ENCODE assay signal across 8 cellular contexts in the genomic region with DNA sequence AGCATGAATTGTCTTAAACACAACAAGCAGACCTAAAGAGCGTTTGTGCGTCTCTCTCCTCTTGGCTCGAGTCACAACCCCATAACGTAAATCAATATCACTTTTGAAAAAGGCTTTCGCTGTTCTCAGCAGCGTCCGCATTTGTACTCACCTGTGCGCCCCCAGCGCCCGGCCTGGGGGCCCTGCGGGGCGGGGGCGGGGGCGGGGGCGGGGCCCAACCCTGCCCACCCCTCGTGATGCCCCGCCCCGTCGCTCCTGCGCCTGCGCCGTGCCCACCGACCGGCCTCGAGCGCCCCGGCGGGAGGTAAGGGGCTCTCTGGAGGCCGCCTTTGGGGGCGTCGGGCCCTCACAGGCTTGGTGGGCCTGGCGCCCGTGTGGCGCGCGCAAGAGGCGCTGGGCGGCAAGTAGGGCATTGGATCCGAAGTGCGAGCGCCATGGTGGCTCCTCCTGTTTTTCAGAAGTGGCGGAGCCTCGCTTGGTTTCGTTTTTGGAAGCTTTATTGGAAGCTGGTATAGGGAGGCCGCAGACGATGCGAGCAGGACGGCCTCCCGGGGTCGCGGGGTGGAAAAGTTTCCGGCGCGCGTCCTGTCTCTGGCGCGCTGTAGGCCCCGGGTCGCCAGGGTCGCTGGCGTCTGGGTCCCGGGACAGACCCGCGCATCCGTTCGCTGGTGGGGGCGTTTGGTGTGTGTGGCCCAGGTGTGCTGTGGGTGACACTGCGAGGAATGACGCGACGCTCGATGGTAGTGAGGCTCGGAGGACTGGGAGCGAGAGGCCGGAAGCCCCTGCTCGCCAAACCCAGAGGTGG. TPM values are rescaled to one million over a fixed set of nuclear protein-coding genes. Genes with fewer than 3 reads are reported as not detected.
DNase-seq lines count a peak whose midpoint lies in the region; ATAC-seq and TF ChIP-seq lines count a peak whose summit lies in the region.

Gene STX17 (plus strand): TSS at position 252 of the 805 bp plus-strand sequence. CDS start 8,586 bp downstream, outside the sequence.

- no peak for TF ChIP-seq CTCF in GM13976 (IDR thresholded peaks at IDR 0.05; ENCODE audit: borderline replicate concordance, control extremely low read depth, extremely low read depth, insufficient read depth, missing control alignments)

- peak; percentile 92 for DNase-seq in GM13976 (ENCODE audit: low spot score)
- peak; percentile 80 for DNase-seq in NCI-H1417 treated with DMSO at 0.1 percent for 48 hours (lab: John Stamatoyannopoulos, UW)
- peak; percentile 69 for DNase-seq in T1000 (lab: John Stamatoyannopoulos, UW)
- DNase-seq in astrocyte of the hippocampus (ENCODE audit: low read depth, low spot score): peak; percentile 86
- DNase-seq in hypothalamus (lab: John Stamatoyannopoulos, UW): peak; percentile 17 to 90 (median 63)
- DNase-seq in sciatic nerve (ENCODE audit: low spot score): peak; percentile 87
- DNase-seq in NCI-H446 treated with DMSO at 0.1 percent for 48 hours (lab: John Stamatoyannopoulos, UW): no peak

- peak; percentile 81 for ATAC-seq in HG02763 (IDR thresholded peaks at IDR 0.05; ENCODE audit: unreplicated experiment)
- ATAC-seq in sciatic nerve: peak; percentile 96

- in situ Hi-C loops in GM13976 (cut with MboI; ENCODE audit: low sequenced_read_pairs, unreplicated experiment): no loop called here

- intact Hi-C loops in sciatic nerve (cut with DNase I): no loop called here

RNA-seq across cellular contexts. Expression of gene STX17, which starts in this region (rescaled TPM):
- total RNA-seq in sciatic nerve: 42.1 TPM
